ENCODE assay signal across 1 cellular context in genomic region chr6:10837997-10838793, GRCh38.
TF ChIP-seq lines count a peak whose summit lies in the region.

Gene MAK, minus strand, starts transcription at chr6:10838539. Its CDS starts 7,891 bp downstream, at chr6:10830648.

TF ChIP-seq in HepG2, 621 proteins besides CTCF, POLR2A, EP300 and RAD21 (continued from another document and continues in another):
- no peak for TF ChIP-seq MBD4 (IDR thresholded peaks at IDR 0.05; ENCODE audit: borderline replicate concordance, low read length)
- TF ChIP-seq AKAP8 (CRISPR knock-in tag; IDR thresholded peaks at IDR 0.05) = no peak
- peak; percentile 15; the same call in 1 of the 2 replicates for TF ChIP-seq HOMEZ (CRISPR knock-in tag; IDR thresholded peaks at IDR 0.05; ENCODE audit: low read depth)
- TF ChIP-seq ZNF644 (CRISPR knock-in tag; IDR thresholded peaks at IDR 0.05; ENCODE audit: low read depth) = 0 out of 2 replicates have a peak, but pooled peaks have one; percentile 19
- 0 out of 2 replicates have a peak, but pooled peaks have one; percentile 48 for TF ChIP-seq ZNF260 (CRISPR knock-in tag; IDR thresholded peaks at IDR 0.05; ENCODE audit: borderline replicate concordance, low read depth)
- no peak for TF ChIP-seq ZNF652 (CRISPR knock-in tag; IDR thresholded peaks at IDR 0.05; ENCODE audit: borderline replicate concordance, low read depth)
- no peak for TF ChIP-seq TEAD2 (CRISPR knock-in tag; IDR thresholded peaks at IDR 0.05)
- no peak for TF ChIP-seq CBX1 (IDR thresholded peaks at IDR 0.05; ENCODE audit: low read depth)
- TF ChIP-seq DRAP1 (CRISPR knock-in tag; IDR thresholded peaks at IDR 0.05) = peak; percentile 47
- peak; percentile 28; the same call in 1 of the 2 replicates for TF ChIP-seq ZNF550 (CRISPR knock-in tag; IDR thresholded peaks at IDR 0.05; ENCODE audit: borderline replicate concordance)
- TF ChIP-seq MBNL3 (CRISPR knock-in tag; conservative IDR thresholded peaks at IDR 0.05) = no peak
- no peak for TF ChIP-seq ZNF558 (CRISPR knock-in tag; IDR thresholded peaks at IDR 0.05; ENCODE audit: borderline replicate concordance)
- peak; percentile 79 for TF ChIP-seq HOXA5 (CRISPR knock-in tag; IDR thresholded peaks at IDR 0.05)
- 0 out of 2 replicates have a peak, but pooled peaks have one; percentile 17 for TF ChIP-seq SPEN (CRISPR knock-in tag; IDR thresholded peaks at IDR 0.05; ENCODE audit: low read depth)
- TF ChIP-seq MTA3 (CRISPR knock-in tag; IDR thresholded peaks at IDR 0.05) = no peak
- peak; percentile 62 for TF ChIP-seq SRSF1 (optimal IDR thresholded peaks at IDR 0.05; ENCODE audit: low read depth, low read length)
- peak; percentile 75; the same call in 1 of the 2 replicates for TF ChIP-seq ZFP91 (CRISPR knock-in tag; IDR thresholded peaks at IDR 0.05; ENCODE audit: borderline replicate concordance)
- no peak for TF ChIP-seq ZNF800 (CRISPR knock-in tag; IDR thresholded peaks at IDR 0.05)
- TF ChIP-seq ZBTB39 (CRISPR knock-in tag; IDR thresholded peaks at IDR 0.05) = no peak
- no peak for TF ChIP-seq SAFB2 (CRISPR knock-in tag; IDR thresholded peaks at IDR 0.05; ENCODE audit: borderline replicate concordance, low read depth)
- TF ChIP-seq AHR (CRISPR knock-in tag; IDR thresholded peaks at IDR 0.05) = peak; percentile 92
- TF ChIP-seq ZNF513 (CRISPR knock-in tag; conservative IDR thresholded peaks at IDR 0.05) = no peak
- TF ChIP-seq ZNF687 (CRISPR knock-in tag; IDR thresholded peaks at IDR 0.05) = peak; percentile 85
- no peak for TF ChIP-seq ZNF431 (CRISPR knock-in tag; IDR thresholded peaks at IDR 0.05; ENCODE audit: borderline replicate concordance, low read depth)
- no peak for TF ChIP-seq CENPX (CRISPR knock-in tag; IDR thresholded peaks at IDR 0.05)
- no peak for TF ChIP-seq ZNF10 (CRISPR knock-in tag; IDR thresholded peaks at IDR 0.05; ENCODE audit: borderline replicate concordance, low read depth)
- no peak for TF ChIP-seq NFIB (CRISPR knock-in tag; IDR thresholded peaks at IDR 0.05; ENCODE audit: borderline replicate concordance)
- TF ChIP-seq ARID3A (IDR thresholded peaks at IDR 0.05; ENCODE audit: low read depth, low read length) = no peak
- TF ChIP-seq MYC (CRISPR knock-in tag; IDR thresholded peaks at IDR 0.05; ENCODE audit: borderline replicate concordance) = peak; percentile 57; the same call in 1 of the 2 replicates
- TF ChIP-seq MAF1 (CRISPR knock-in tag; IDR thresholded peaks at IDR 0.05; ENCODE audit: borderline replicate concordance) = peak; percentile 43; the same call in 1 of the 2 replicates
- no peak for TF ChIP-seq SOX6 (IDR thresholded peaks at IDR 0.05)
- TF ChIP-seq SOX6 (CRISPR knock-in tag; IDR thresholded peaks at IDR 0.05) = no peak
- no peak for TF ChIP-seq ZBTB37 (CRISPR knock-in tag; IDR thresholded peaks at IDR 0.05)
- no peak for TF ChIP-seq ZC3H4 (CRISPR knock-in tag; IDR thresholded peaks at IDR 0.05; ENCODE audit: borderline replicate concordance)
- peak; percentile 81; the same call in 1 of the 2 replicates for TF ChIP-seq RXRA (CRISPR knock-in tag; IDR thresholded peaks at IDR 0.05)
- TF ChIP-seq PRDM10 (CRISPR knock-in tag; IDR thresholded peaks at IDR 0.05; ENCODE audit: low read depth) = no peak
- TF ChIP-seq ZNF607 (CRISPR knock-in tag; IDR thresholded peaks at IDR 0.05; ENCODE audit: borderline replicate concordance) = peak; percentile 69; the same call in 1 of the 2 replicates
- no peak for TF ChIP-seq YEATS2 (CRISPR knock-in tag; IDR thresholded peaks at IDR 0.05; ENCODE audit: borderline replicate concordance)
- TF ChIP-seq ZNF30 (CRISPR knock-in tag; IDR thresholded peaks at IDR 0.05) = no peak
